ENCODE assay signal across 21 cellular contexts in the genomic region with DNA sequence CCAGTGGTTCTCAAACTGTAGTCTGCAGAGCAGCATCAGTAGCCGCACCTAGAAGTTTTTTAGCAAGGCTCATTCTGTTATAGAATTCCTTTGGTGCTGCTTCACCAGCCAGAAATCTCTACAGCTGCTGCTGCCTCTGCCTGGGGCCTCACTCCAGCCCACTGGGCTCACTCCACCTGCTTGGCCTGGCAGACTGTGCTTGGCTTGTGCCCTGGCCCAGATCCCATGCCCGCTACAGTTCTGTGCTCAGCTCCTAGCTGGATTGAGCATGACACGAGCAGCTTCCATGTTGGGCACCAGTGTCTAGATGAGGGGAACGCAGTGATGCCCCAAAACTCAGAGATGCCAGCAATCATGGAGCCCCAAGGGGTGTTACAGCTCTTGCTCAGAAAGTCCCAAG. TPM values are rescaled to one million over a fixed set of nuclear protein-coding genes. Genes with fewer than 3 reads are reported as not detected.
"Had no signal": no experiment of that assay in that cellular context is flagged by ENCODE, and none has a peak within 500 bp of the region (broad histone marks: within the 10 kb centered on the region; RNA-seq: fewer than 3 reads in every experiment).

No MANE protein-coding gene starts in this region.

- H3K9me3 ChIP-seq: Peyer's patch had no signal

- DNase-seq: activated B cell treated with CpG ODN at 0.5 μM for 24 hours; activated CD4-positive, alpha-beta memory T cell treated with anti-CD3 and anti-CD28 coated beads, Interleukin-2, amount 10 ng/mL, durations not matched to agents 7 days and 5 days; activated CD4-positive, alpha-beta T cell treated with anti-CD3 and anti-CD28 coated beads, Interleukin-2, amount 50 U/mL, for 1 hour; activated CD8-positive, alpha-beta memory T cell treated with anti-CD3 and anti-CD28 coated beads, Interleukin-2, amount 50 U/mL, for 4 hours; activated gamma-delta T cell treated with Interleukin-2 at 50 U/mL for 16 hours; activated naive CD4-positive, alpha-beta T cell treated with anti-CD3 and anti-CD28 coated beads, Interleukin-2, amount 10 ng/mL, durations not matched to agents 7 days and 5 days; activated naive CD8-positive, alpha-beta T cell treated with anti-CD3 and anti-CD28 coated beads for 36 hours; activated T-cell treated with anti-CD3 and anti-CD28 coated beads, Interleukin-2, amount 50 U/mL, for 72 hours; MM.1S; NCI-H1105; NCI-H146; NCI-H187 treated with DMSO at 0.1 percent for 48 hours; NCI-H2081 treated with DMSO at 0.1 percent for 48 hours; NCI-H446; NCI-H524; Peyer's patch; SIG-M5; T-helper 17 cell; T1000 had no signal

- H3K4me3 ChIP-seq: Peyer's patch had no signal

- ATAC-seq: activated T-cell treated with anti-CD3 and anti-CD28 coated beads, Interleukin-2, amount 50 U/mL, for 72 hours; T-helper 17 cell had no signal

- H3K27ac ChIP-seq: Peyer's patch had no signal

- H3K4me1 ChIP-seq: Peyer's patch had no signal

- H3K27me3 ChIP-seq: Peyer's patch had no signal

- H3K36me3 ChIP-seq: Peyer's patch had no signal

RNA-seq across cellular contexts. Expression of gene MAPK4, which starts 22.6 kb away (rescaled TPM):
- total RNA-seq: activated B cell treated with CpG ODN at 0.5 μM for 24 hours; activated CD4-positive, alpha-beta memory T cell treated with anti-CD3 and anti-CD28 coated beads, Interleukin-2, amount 10 ng/mL, durations not matched to agents 7 days and 5 days; activated CD8-positive, alpha-beta memory T cell treated with anti-CD3 and anti-CD28 coated beads for 36 hours; activated naive CD8-positive, alpha-beta T cell treated with anti-CD3 and anti-CD28 coated beads for 36 hours; activated T-cell treated with anti-CD3 and anti-CD28 coated beads, Interleukin-2, amount 50 U/mL, for 72 hours; activated T-helper 2 cell treated with anti-CD3 and anti-CD28 coated beads, Interferon-gamma antibody, Interleukin-2, Interleukin-4, amounts not matched to agents 10 μg/mL and 5 μg/mL and 100 μg/mL, durations not matched to agents 14 hours and 24 hours and 36 hours; T-helper 17 cell had no signal
